Comparison of ENCODE assay signal across 17 cellular contexts in the genomic region with DNA sequence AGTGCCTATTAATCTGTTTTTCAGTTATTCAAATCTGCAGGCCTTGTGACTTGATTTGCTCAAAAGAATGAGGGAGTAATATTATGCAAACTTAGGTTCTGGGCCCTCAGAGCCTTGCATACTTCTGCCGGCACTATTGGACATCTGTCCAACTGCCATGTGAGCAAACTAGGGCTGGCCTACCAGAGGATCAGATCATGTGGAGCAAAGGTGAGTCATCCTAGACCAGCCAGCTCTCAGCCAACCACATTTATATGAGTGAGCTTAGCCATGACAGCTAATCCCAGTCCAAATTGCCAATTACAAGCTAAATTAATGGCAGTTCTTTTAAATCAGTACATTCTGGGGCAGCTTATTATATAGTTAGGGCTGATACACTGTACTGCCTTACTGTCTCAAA.
DNase-seq lines count a peak whose midpoint lies in the region; ATAC-seq and TF ChIP-seq lines count a peak whose summit lies in the region.
"Had no signal": no experiment of that assay in that cellular context is flagged by ENCODE, and none has a peak within 500 bp of the region (broad histone marks: within the 10 kb centered on the region; RNA-seq: fewer than 3 reads in every experiment).

No MANE protein-coding gene starts in this region.

- H3K4me3 ChIP-seq in WERI-Rb-1 (ENCODE audit: low read depth, low read length): no peak overlapping the region
- no peak overlapping the region for H3K4me3 ChIP-seq in trophoblast cell (ENCODE audit: low read depth, low read length)
- H3K4me3 ChIP-seq in aorta (ENCODE audit: low read length in 2 of 2): no peak overlapping the region
- H3K4me3 ChIP-seq: cardiac muscle cell had no signal

- H3K27me3 ChIP-seq in WERI-Rb-1 (ENCODE audit: insufficient read depth, low read depth, severe bottlenecking): no peaks in the 10 kb centered on the region
- no peaks in the 10 kb centered on the region for H3K27me3 ChIP-seq in trophoblast cell (ENCODE audit: insufficient read depth, low read length)
- no peaks in the 10 kb centered on the region for H3K27me3 ChIP-seq in aorta (ENCODE audit: control insufficient read depth in 1 of 2, insufficient read depth in 2 of 2, low read length in 1 of 2)
- H3K27me3 ChIP-seq: cardiac muscle cell had no signal

- no peak overlapping the region for H2BK12ac ChIP-seq in trophoblast cell (ENCODE audit: low read length)

- H2BK5ac ChIP-seq in trophoblast cell (ENCODE audit: low read depth, low read length, poor library complexity): no peak overlapping the region

- no peak overlapping the region for H3K4me2 ChIP-seq in trophoblast cell (ENCODE audit: low read length)

- no peak overlapping the region for H3K27ac ChIP-seq in WERI-Rb-1
- H3K27ac ChIP-seq in trophoblast cell (ENCODE audit: low read depth, low read length): no peak overlapping the region
- no peak overlapping the region for H3K27ac ChIP-seq in aorta (ENCODE audit: low read depth in 1 of 2, low read length in 2 of 2)
- H3K27ac ChIP-seq: cardiac muscle cell had no signal

- no peaks in the 10 kb centered on the region for H3K36me3 Mint-ChIP-seq in HFFc6 (ENCODE audit: low read depth)
- H3K36me3 Mint-ChIP-seq in glutamatergic neuron (ENCODE audit: unreplicated experiment): peaks cover 4% of the 10 kb centered on the region

- peak; percentile 64 for DNase-seq in AG20443 (ENCODE audit: low spot score)
- DNase-seq in HFFc6: peak; percentile 46
- DNase-seq in WERI-Rb-1: peak; percentile 21
- DNase-seq in glutamatergic neuron: no peak
- DNase-seq in NCI-H510A (lab: John Stamatoyannopoulos, UW): no peak
- DNase-seq in trophoblast cell: no peak
- DNase-seq in aorta: no peak
- DNase-seq: activated CD4-positive, alpha-beta T cell treated with anti-CD3 and anti-CD28 coated beads for 4 hours; CD8-positive, alpha-beta T cell; erythroblast; islet precursor cell; NCI-H1930; T-cell had no signal

- no peak overlapping the region for H3K4ac ChIP-seq in trophoblast cell (ENCODE audit: low read depth, low read length)

- no peak overlapping the region for H3K9ac ChIP-seq in trophoblast cell (ENCODE audit: low read length)

- no peak overlapping the region for H4K8ac ChIP-seq in trophoblast cell (ENCODE audit: low read depth, low read length)

- WGBS in trophoblast cell (ENCODE audit: extremely low coverage, insufficient coverage, insufficient read length): no CpG with 5 or more reads among the region's 1 CpG
- 67 to 72% methylated on average over 1 of the region's 1 CpG for WGBS in aorta, 2 donors

- H3K9me3 ChIP-seq in WERI-Rb-1 (ENCODE audit: severe bottlenecking) (no peaks in the 10 kb centered on the region), trophoblast cell (ENCODE audit: insufficient read depth, low read depth, low read length) (no peaks in the 10 kb centered on the region), aorta (ENCODE audit: control insufficient read depth, low read length) (no peaks in the 10 kb centered on the region)

- H2AK5ac ChIP-seq in trophoblast cell (ENCODE audit: low read length): no peak overlapping the region

- H3K4me1 Mint-ChIP-seq in HFFc6 (ENCODE audit: low read depth) (peaks cover 7% of the 10 kb centered on the region), glutamatergic neuron (ENCODE audit: low read depth, unreplicated experiment) (peaks cover 3% of the 10 kb centered on the region)
- H3K4me1 Mint-ChIP-seq: T-cell had no signal

- H3K18ac ChIP-seq in trophoblast cell (ENCODE audit: low read length): no peak overlapping the region

- intact Hi-C loops in aorta (cut with DNase I): no loop called here

- no peak overlapping the region for H3K23ac ChIP-seq in trophoblast cell (ENCODE audit: low read length)

- peaks cover 2% of the 10 kb centered on the region; the same call in 1 of the 2 replicates for H3K27me3 Mint-ChIP-seq in HFFc6 (ENCODE audit: insufficient read depth)
- H3K27me3 Mint-ChIP-seq in glutamatergic neuron (ENCODE audit: unreplicated experiment): no peaks in the 10 kb centered on the region

- TF ChIP-seq CTCF in HFFc6 (IDR thresholded peaks at IDR 0.05): no peak
- TF ChIP-seq CTCF in WERI-Rb-1 (IDR thresholded peaks at IDR 0.05; ENCODE audit: low read depth, low read length): no peak
- TF ChIP-seq CTCF in glutamatergic neuron (IDR thresholded peaks at IDR 0.05; ENCODE audit: partially characterized antibody, unreplicated experiment): no peak

- H3K79me1 ChIP-seq in trophoblast cell (ENCODE audit: low read length): no peaks in the 10 kb centered on the region

- H3K4me3 Mint-ChIP-seq in HFFc6 (no peak overlapping the region), glutamatergic neuron (ENCODE audit: unreplicated experiment) (no peak overlapping the region)
- H3K4me3 Mint-ChIP-seq: CD8-positive, alpha-beta T cell; T-cell had no signal

- no peak overlapping the region for H4K12ac ChIP-seq in trophoblast cell (ENCODE audit: low read depth, low read length)

- no peaks in the 10 kb centered on the region for H3K79me2 ChIP-seq in trophoblast cell (ENCODE audit: control insufficient read depth, insufficient read depth, low read length, poor library complexity)

- H3K14ac ChIP-seq in trophoblast cell (ENCODE audit: low read length): no peak overlapping the region

- no peak overlapping the region for H3K27ac Mint-ChIP-seq in HFFc6
- peak overlapping the region; percentile 73 for H3K27ac Mint-ChIP-seq in glutamatergic neuron (ENCODE audit: unreplicated experiment)
- H3K27ac Mint-ChIP-seq: activated T-helper 2 cell treated with anti-CD3 and anti-CD28 coated beads, Interferon-gamma antibody, Interleukin-2, Interleukin-4, amounts not matched to agents 10 μg/mL and 5 μg/mL and 100 μg/mL, durations not matched to agents 14 hours and 24 hours and 36 hours; CD8-positive, alpha-beta T cell; T-cell had no signal

- H4K91ac ChIP-seq in trophoblast cell (ENCODE audit: low read depth, low read length): no peak overlapping the region

- H3K9me3 Mint-ChIP-seq in HFFc6 (no peaks in the 10 kb centered on the region), glutamatergic neuron (ENCODE audit: unreplicated experiment) (no peaks in the 10 kb centered on the region)
- H3K9me3 Mint-ChIP-seq: activated T-helper 2 cell treated with anti-CD3 and anti-CD28 coated beads, Interferon-gamma antibody, Interleukin-2, Interleukin-4, amounts not matched to agents 10 μg/mL and 5 μg/mL and 100 μg/mL, durations not matched to agents 14 hours and 24 hours and 36 hours; CD8-positive, alpha-beta T cell; T-cell had no signal

- no peak overlapping the region for H2BK120ac ChIP-seq in trophoblast cell (ENCODE audit: insufficient read depth, low read length, poor library complexity)

- ATAC-seq in aorta (ENCODE audit: low FRiP score) (no peak), GM18909 (IDR thresholded peaks at IDR 0.05; ENCODE audit: poor library complexity, unreplicated experiment) (no peak)
- ATAC-seq: CD8-positive, alpha-beta T cell; sciatic nerve; T-cell had no signal

- H3K36me3 ChIP-seq in WERI-Rb-1 (no peaks in the 10 kb centered on the region), trophoblast cell (ENCODE audit: control insufficient read depth in 1 of 2, insufficient read depth in 2 of 2, low read length in 2 of 2) (no peaks in the 10 kb centered on the region), aorta (ENCODE audit: control insufficient read depth in 1 of 2, insufficient read depth in 2 of 2, low read length in 1 of 2) (peaks cover 0 to 1% of the 10 kb centered on the region in 2 donors)
- H3K36me3 ChIP-seq: cardiac muscle cell had no signal

- no peak overlapping the region for H2AFZ ChIP-seq in trophoblast cell (ENCODE audit: insufficient read depth, low read length, poor library complexity)

- H3K4me1 ChIP-seq in trophoblast cell (ENCODE audit: control insufficient read depth in 1 of 2, insufficient read depth in 2 of 2, low read length in 2 of 2) (no peaks in the 10 kb centered on the region), aorta (ENCODE audit: control insufficient read depth in 1 of 2, insufficient read depth in 2 of 2, low read length in 2 of 2) (no peaks in the 10 kb centered on the region)

Comparison
In these comparisons a context has a peak if more than half of its experiments do, and no peak if none do; other contexts are left out.
1. DNase-seq: peak in AG20443 (single experiment), HFFc6 (single experiment) and WERI-Rb-1 (single experiment); none in glutamatergic neuron (single experiment), NCI-H510A (single experiment), trophoblast cell (0 of 2) and aorta (0 of 2).